ENCODE assay signal across 12 cellular contexts in the genomic region with DNA sequence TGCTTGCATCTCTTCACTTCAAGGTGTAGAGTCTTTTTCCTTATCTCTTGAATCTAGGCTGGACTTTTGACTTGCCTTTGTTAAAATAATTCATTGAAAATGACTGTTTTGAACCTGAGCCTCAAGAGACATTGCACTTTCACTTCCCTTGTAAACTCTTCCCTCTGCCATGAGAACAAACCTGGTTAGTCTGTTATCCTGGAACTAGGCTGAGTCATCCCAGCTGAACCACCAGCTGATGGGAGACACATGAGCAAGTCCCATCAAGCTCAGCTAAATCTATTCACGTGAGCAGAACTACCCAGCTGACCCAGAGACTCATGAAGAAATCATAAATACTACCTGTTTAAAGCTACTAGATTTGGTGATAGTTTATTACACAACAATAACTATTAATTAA.
DNase-seq lines count a peak whose midpoint lies in the region; ATAC-seq, FAIRE-seq and TF ChIP-seq lines count a peak whose summit lies in the region.
"Had no signal": no experiment of that assay in that cellular context is flagged by ENCODE, and none has a peak within 500 bp of the region (broad histone marks: within the 10 kb centered on the region; RNA-seq: fewer than 3 reads in every experiment).

No MANE protein-coding gene starts in this region.

- TF ChIP-seq CTCF in K562 (IDR thresholded peaks at IDR 0.05 in 2 of 3, conservative IDR thresholded peaks at IDR 0.05 in 1 of 3; ENCODE audit: insufficient read depth in 2 of 3, low read depth in 1 of 3, low read length in 3 of 3) (no peak), osteocyte (IDR thresholded peaks at IDR 0.05) (no peak)

- no peaks in the 10 kb centered on the region for H3K9me1 ChIP-seq in K562 (ENCODE audit: control insufficient read depth, insufficient read depth, low read length)

- TF ChIP-seq POLR2A in K562 (conservative IDR thresholded peaks at IDR 0.05) = no peak

- TF ChIP-seq EP300 in K562 (IDR thresholded peaks at IDR 0.05; ENCODE audit: low read length) = no peak

- no peaks in the 10 kb centered on the region for H4K20me1 ChIP-seq in K562 (replicated peaks; ENCODE audit: control insufficient read depth, insufficient read depth, low read length)

- DNase-seq in EL = peak; percentile 11
- no peak for DNase-seq in K562 (ENCODE audit: extremely low read depth in 1 of 4, low spot score in 3 of 4)
- no peak for DNase-seq in ureter (ENCODE audit: low spot score)
- DNase-seq in osteocyte (ENCODE audit: extremely low spot score, unreplicated experiment) = no peak
- no peak for DNase-seq in retina
- DNase-seq: upper lobe of left lung had no signal

- H3K9me3 ChIP-seq in K562 (replicated peaks; ENCODE audit: control insufficient read depth, insufficient read depth, low read depth, low read length) = no peaks in the 10 kb centered on the region
- H3K9me3 ChIP-seq: upper lobe of left lung had no signal

- no peak overlapping the region for H3K27ac Mint-ChIP-seq in osteocyte (ENCODE audit: unreplicated experiment)
- H3K27ac Mint-ChIP-seq: activated naive CD4-positive, alpha-beta T cell treated with anti-CD3 and anti-CD28 coated beads, Interleukin-2, amount 50 U/mL, for 72 hours; IgD-negative memory B cell had no signal

- intact Hi-C loops in K562 (cut with micrococcal nuclease) = no loop called here

- H3K4me3 ChIP-seq in K562 = no peak overlapping the region
- H3K4me3 ChIP-seq: upper lobe of left lung had no signal

- BruUV-seq in K562 (replicated peaks; lab: Mats Ljungman, UMichigan) = no TSS peak

- H3K4me1 Mint-ChIP-seq in osteocyte (ENCODE audit: unreplicated experiment) = no peaks in the 10 kb centered on the region
- H3K4me1 Mint-ChIP-seq: IgD-negative memory B cell had no signal

- no peaks in the 10 kb centered on the region for H3K27me3 ChIP-seq in K562 (ENCODE audit: control insufficient read depth in 2 of 2, insufficient read depth in 2 of 2, low read length in 2 of 2)
- H3K27me3 ChIP-seq: upper lobe of left lung had no signal

- H3K9ac ChIP-seq in K562 (ENCODE audit: insufficient read depth in 1 of 2, low read depth in 2 of 2, low read length in 2 of 2) = no peak overlapping the region

- H3K79me2 ChIP-seq in K562 (ENCODE audit: control insufficient read depth, insufficient read depth, low read length) = no peaks in the 10 kb centered on the region

- no peaks in the 10 kb centered on the region for H3K36me3 ChIP-seq in K562 (ENCODE audit: control insufficient read depth, insufficient read depth, low read length)
- H3K36me3 ChIP-seq: upper lobe of left lung had no signal

- ATAC-seq in GM21576 (IDR thresholded peaks at IDR 0.05; ENCODE audit: unreplicated experiment) (peak; percentile 73), HG03354 (IDR thresholded peaks at IDR 0.05; ENCODE audit: poor library complexity, severe bottlenecking, unreplicated experiment) (peak; percentile 70), K562 (no peak), HG03521 (IDR thresholded peaks at IDR 0.05; ENCODE audit: unreplicated experiment) (no peak)
- ATAC-seq: activated naive CD4-positive, alpha-beta T cell treated with anti-CD3 and anti-CD28 coated beads, Interleukin-2, amount 50 U/mL, for 72 hours had no signal

- no peak overlapping the region for H3K4me3 Mint-ChIP-seq in osteocyte (ENCODE audit: unreplicated experiment)
- H3K4me3 Mint-ChIP-seq: IgD-negative memory B cell had no signal

- no peak overlapping the region for H3K4me2 ChIP-seq in K562 (ENCODE audit: insufficient read depth, low read length)

- H3K27me3 Mint-ChIP-seq in osteocyte (ENCODE audit: unreplicated experiment) = peaks cover 2% of the 10 kb centered on the region

- no peak for TF ChIP-seq RAD21 in K562 (CRISPR knock-in tag; conservative IDR thresholded peaks at IDR 0.05 in 1 of 2, IDR thresholded peaks at IDR 0.05 in 1 of 2)

- no peak overlapping the region for H2AFZ ChIP-seq in K562 (ENCODE audit: low read depth, low read length)

- CTCF ChIA-PET in K562 (lab: Yijun Ruan, JAX; ENCODE audit: low intra/inter-chr PET ratio) = no interaction called here

- 0% methylated on average over 1 of the region's 1 CpG for WGBS in K562 (ENCODE audit: insufficient coverage, low coverage, missing lambda C conversion rate)

- POLR2A ChIA-PET in K562 (lab: Yijun Ruan, JAX) = no interaction called here

- no peaks in the 10 kb centered on the region for H3K9me3 Mint-ChIP-seq in osteocyte (ENCODE audit: unreplicated experiment)

- no peak for FAIRE-seq in K562 (lab: Jason Lieb, UNC)
- FAIRE-seq: GM18507 had no signal

- no peaks in the 10 kb centered on the region for H3K36me3 Mint-ChIP-seq in osteocyte (ENCODE audit: unreplicated experiment)
- H3K36me3 Mint-ChIP-seq: activated naive CD4-positive, alpha-beta T cell treated with anti-CD3 and anti-CD28 coated beads, Interleukin-2, amount 50 U/mL, for 72 hours; IgD-negative memory B cell had no signal

- H3K4me1 ChIP-seq in K562 (replicated peaks in 1 of 2; ENCODE audit: control insufficient read depth in 2 of 2, insufficient read depth in 2 of 2, low read length in 2 of 2) = no peaks in the 10 kb centered on the region
- H3K4me1 ChIP-seq: upper lobe of left lung had no signal

- H3K27ac ChIP-seq in K562 (ENCODE audit: extremely low read depth, low read depth, low read length) = no peak overlapping the region
- H3K27ac ChIP-seq: upper lobe of left lung had no signal

- in situ Hi-C loops in K562 (cut with MboI) = no loop called here

TF ChIP-seq in K562, 482 proteins besides CTCF, POLR2A, EP300 and RAD21:
- TF ChIP-seq JUND (IDR thresholded peaks at IDR 0.05; ENCODE audit: borderline replicate concordance, low read depth, low read length) (no peak), JUND (tag; IDR thresholded peaks at IDR 0.05; ENCODE audit: borderline replicate concordance, low read depth, low read length) (0 out of 3 replicates have a peak, but pooled peaks have one; percentile 23), KDM1A (IDR thresholded peaks at IDR 0.05) (no peak), BHLHE40 (IDR thresholded peaks at IDR 0.05; ENCODE audit: low read length) (0 out of 2 replicates have a peak, but pooled peaks have one; percentile 6)

Comparison
In these comparisons a context has a peak if more than half of its experiments do, and no peak if none do; other contexts are left out.
1. ATAC-seq: peak in GM21576 (single experiment) and HG03354 (single experiment); none in K562 (single experiment) and HG03521 (single experiment).